ENCODE assay signal across 15 cellular contexts in the genomic region with DNA sequence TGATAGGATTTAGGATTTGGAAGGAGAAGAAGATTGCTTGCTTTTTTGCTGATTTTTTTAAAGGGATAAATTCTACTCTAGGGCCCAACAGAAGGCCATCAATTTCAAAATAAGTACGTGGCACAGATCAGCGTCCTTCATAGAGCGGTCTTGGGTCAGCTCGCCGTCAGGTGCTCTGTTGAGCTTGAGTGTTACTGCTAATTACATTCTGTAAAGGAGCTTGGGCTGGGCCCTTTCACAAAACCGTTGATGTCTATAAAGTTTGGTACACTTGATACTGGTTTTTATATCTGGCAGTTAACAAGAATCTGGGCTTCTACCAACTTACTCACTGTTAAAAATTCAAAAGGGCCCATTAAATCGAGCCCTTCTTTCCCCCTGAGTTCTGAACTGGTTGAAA. TPM values are rescaled to one million over a fixed set of nuclear protein-coding genes. Genes with fewer than 3 reads are reported as not detected.
A peak's percentile ranks its signal among the peaks of the same experiment; 100 is the strongest.
DNase-seq lines count a peak whose midpoint lies in the region; ATAC-seq and TF ChIP-seq lines count a peak whose summit lies in the region.
"Had no signal": no experiment of that assay in that cellular context is flagged by ENCODE, and none has a peak within 500 bp of the region (broad histone marks: within the 10 kb centered on the region; RNA-seq: fewer than 3 reads in every experiment).

No MANE protein-coding gene starts in this region.

- no peak for DNase-seq in chondrocyte (ENCODE audit: low spot score)
- DNase-seq in smooth muscle cell (lab: John Stamatoyannopoulos, UW; ENCODE audit: unreplicated experiment) = no peak
- DNase-seq in DMS79 (lab: John Stamatoyannopoulos, UW) = no peak
- DNase-seq in NCI-H82 (lab: John Stamatoyannopoulos, UW) = no peak
- DNase-seq: ACHN; CD4-positive, CD25-positive, alpha-beta regulatory T cell; DMS53; GM23248; HFFc6 had no signal

- H3K27ac Mint-ChIP-seq in chondrocyte (ENCODE audit: unreplicated experiment) = peak overlapping the region; percentile 68
- H3K27ac Mint-ChIP-seq: CD4-positive, CD25-positive, alpha-beta regulatory T cell; HFFc6 had no signal

- peaks cover 15% of the 10 kb centered on the region for H3F3A ChIP-seq in smooth muscle cell (ENCODE audit: low read depth)

- peaks cover 45% of the 10 kb centered on the region for H3K36me3 Mint-ChIP-seq in chondrocyte (ENCODE audit: low read depth)
- H3K36me3 Mint-ChIP-seq: CD4-positive, CD25-positive, alpha-beta regulatory T cell had no signal

- H3K27ac ChIP-seq in HEK293 (ENCODE audit: extremely low read depth, low read depth, low read length) = peak overlapping the region; percentile 69
- H3K27ac ChIP-seq in mucosa of rectum (ENCODE audit: low read depth in 2 of 2, low read length in 2 of 2) = peak overlapping the region; percentile 92 to 96
- peak overlapping the region; percentile 91 for H3K27ac ChIP-seq in smooth muscle cell (ENCODE audit: low read depth)
- H3K27ac ChIP-seq: GM23248 had no signal

- H4K20me1 ChIP-seq in smooth muscle cell (ENCODE audit: low read depth) = peaks cover 22% of the 10 kb centered on the region
- H4K20me1 ChIP-seq: BLaER1 treated with 17β-estradiol and CSF1 and Interleukin-3, amounts not matched to agents 10 nM and 100 nM had no signal

- no peaks in the 10 kb centered on the region for H3K9me3 ChIP-seq in HEK293 (ENCODE audit: control insufficient read depth, insufficient read depth, low read depth, low read length)
- no peaks in the 10 kb centered on the region for H3K9me3 ChIP-seq in mucosa of rectum (ENCODE audit: control insufficient read depth in 2 of 2, low read length in 2 of 2)
- no peaks in the 10 kb centered on the region for H3K9me3 ChIP-seq in smooth muscle cell (replicated peaks; ENCODE audit: low read depth)
- H3K9me3 ChIP-seq: BLaER1 treated with 17β-estradiol and CSF1 and Interleukin-3, amounts not matched to agents 10 nM and 100 nM; HAP-1 had no signal

- no peaks in the 10 kb centered on the region for H3K79me2 ChIP-seq in smooth muscle cell (ENCODE audit: low read depth)

- H3K27me3 Mint-ChIP-seq in chondrocyte (ENCODE audit: low read depth) = no peaks in the 10 kb centered on the region

- H3K27me3 ChIP-seq in mucosa of rectum (ENCODE audit: control insufficient read depth in 2 of 2, insufficient read depth in 2 of 2, low read length in 2 of 2) (no peaks in the 10 kb centered on the region), smooth muscle cell (ENCODE audit: low read depth) (no peaks in the 10 kb centered on the region)
- H3K27me3 ChIP-seq: BLaER1 treated with 17β-estradiol and CSF1 and Interleukin-3, amounts not matched to agents 10 nM and 100 nM had no signal

- H3K36me3 ChIP-seq in HEK293 (ENCODE audit: control insufficient read depth in 2 of 2, insufficient read depth in 1 of 2, low read length in 2 of 2) (peaks cover 0 to 11% of the 10 kb centered on the region in 2 experiments; a peak in 1 of 3 replicates), mucosa of rectum (ENCODE audit: control insufficient read depth in 2 of 2, insufficient read depth in 2 of 2, low read length in 2 of 2) (no peaks in the 10 kb centered on the region), smooth muscle cell (ENCODE audit: low read depth) (peaks cover 3% of the 10 kb centered on the region)
- H3K36me3 ChIP-seq: BLaER1 treated with 17β-estradiol and CSF1 and Interleukin-3, amounts not matched to agents 10 nM and 100 nM; HAP-1 had no signal

- H3K4me1 Mint-ChIP-seq in chondrocyte (ENCODE audit: low read depth) = peaks cover 4% of the 10 kb centered on the region
- H3K4me1 Mint-ChIP-seq: CD4-positive, CD25-positive, alpha-beta regulatory T cell had no signal

- H3K9ac ChIP-seq in mucosa of rectum (ENCODE audit: low read depth in 1 of 2, low read length in 2 of 2) = peak overlapping the region in 1 of 2 donors; percentile 63
- H3K9ac ChIP-seq in smooth muscle cell (ENCODE audit: low read depth) = no peak overlapping the region
- H3K9ac ChIP-seq: BLaER1 treated with 17β-estradiol and CSF1 and Interleukin-3, amounts not matched to agents 10 nM and 100 nM; GM23248 had no signal

- H2AFZ ChIP-seq in smooth muscle cell (ENCODE audit: low read depth) = no peak overlapping the region
- H2AFZ ChIP-seq: GM23248 had no signal

- POLR2A ChIA-PET in HEK293 (lab: Yijun Ruan, JAX) = no interaction called here

- no peak overlapping the region for H3K4me3 Mint-ChIP-seq in chondrocyte (ENCODE audit: unreplicated experiment)
- H3K4me3 Mint-ChIP-seq: CD4-positive, CD25-positive, alpha-beta regulatory T cell; HFFc6 had no signal

- WGBS in smooth muscle cell (ENCODE audit: low lambda C conversion rate) = 70% methylated on average over 7 of the region's 7 CpGs

- H3K4me3 ChIP-seq in HEK293 (ENCODE audit: low read depth, low read length) (no peak overlapping the region), mucosa of rectum (ENCODE audit: low read length in 2 of 2) (no peak overlapping the region), smooth muscle cell (no peak overlapping the region)
- H3K4me3 ChIP-seq: BLaER1 treated with 17β-estradiol and CSF1 and Interleukin-3, amounts not matched to agents 10 nM and 100 nM; GM23248; HAP-1 had no signal

- TF ChIP-seq CTCF in HEK293 (tag by site-specific recombination; IDR thresholded peaks at IDR 0.05) (no peak), chondrocyte (IDR thresholded peaks at IDR 0.05) (no peak), smooth muscle cell (IDR thresholded peaks at IDR 0.05; ENCODE audit: borderline replicate concordance, insufficient read depth, poor library complexity, severe bottlenecking) (no peak)

- peaks cover 22% of the 10 kb centered on the region for H3K4me1 ChIP-seq in HEK293 (ENCODE audit: control insufficient read depth, insufficient read depth, low read length)
- H3K4me1 ChIP-seq in mucosa of rectum (ENCODE audit: control insufficient read depth in 2 of 2, insufficient read depth in 2 of 2, low read length in 2 of 2) = peaks cover 16 to 48% of the 10 kb centered on the region in 2 donors
- H3K4me1 ChIP-seq in smooth muscle cell (ENCODE audit: low read depth) = no peaks in the 10 kb centered on the region

- H3K4me2 ChIP-seq in smooth muscle cell = peak overlapping the region; percentile 70

- no peaks in the 10 kb centered on the region for H3K9me3 Mint-ChIP-seq in chondrocyte (ENCODE audit: low read depth)
- H3K9me3 Mint-ChIP-seq: CD4-positive, CD25-positive, alpha-beta regulatory T cell; HFFc6 had no signal

- ATAC-seq in GM19463 (IDR thresholded peaks at IDR 0.05; ENCODE audit: unreplicated experiment) (no peak), GM19395 (IDR thresholded peaks at IDR 0.05; ENCODE audit: unreplicated experiment) (no peak)

- CTCF ChIA-PET in HEK293 (lab: Yijun Ruan, JAX) = interaction anchor here (0.6 to 1.4 kb wide), 5 partner anchors 15 to 273 kb away, joined by 3 to 5 read pairs (median 5); no protein-coding TSS in a partner anchor

TF ChIP-seq in HEK293, 187 proteins besides CTCF, POLR2A, EP300 and RAD21:
- TF ChIP-seq ZEB2 (tag by site-specific recombination; IDR thresholded peaks at IDR 0.05) (0 out of 2 replicates have a peak, but pooled peaks have one; percentile 6), BCL11B (tag by site-specific recombination; IDR thresholded peaks at IDR 0.05; ENCODE audit: low read depth) (0 out of 2 replicates have a peak, but pooled peaks have one; percentile 1), ZIC2 (tag by site-specific recombination; IDR thresholded peaks at IDR 0.05) (no peak)
TF ChIP-seq in HEK293: peak in this region for 2.

RNA-seq across cellular contexts. Expression of gene ARMC9, which starts 45.5 kb away (rescaled TPM):
- total RNA-seq in chondrocyte (71.6 to 188 TPM (median 187 TPM) in 3 replicates), smooth muscle cell (34.7 and 38.6 TPM in 2 replicates)
- 42.9 and 51.0 TPM in 2 replicates for polyA plus RNA-seq in smooth muscle cell
